ENCODE assay signal across 26 cellular contexts in the genomic region with DNA sequence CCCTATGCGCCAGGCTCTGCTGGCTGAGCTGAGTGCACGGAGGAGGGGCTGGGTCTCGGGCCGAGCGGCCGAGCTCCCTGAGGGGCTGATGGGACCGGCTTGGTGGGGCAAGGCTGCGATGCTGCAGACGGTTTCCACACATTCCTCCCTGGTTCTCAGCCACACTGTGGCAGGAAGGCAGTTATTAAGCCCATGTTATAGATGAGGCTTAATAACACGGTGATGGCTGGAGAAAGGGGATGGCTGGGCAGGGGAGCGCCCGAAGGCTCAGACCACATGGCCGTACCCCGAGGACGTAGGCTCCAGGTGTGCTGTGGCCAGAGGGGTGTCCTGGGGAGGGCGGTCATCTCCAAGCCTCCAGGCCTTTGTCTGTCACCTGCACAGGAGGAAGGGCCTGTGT.
"Had no signal": no experiment of that assay in that cellular context is flagged by ENCODE, and none has a peak within 500 bp of the region (broad histone marks: within the 10 kb centered on the region; RNA-seq: fewer than 3 reads in every experiment).

No MANE protein-coding gene starts in this region.

- H3K4me3 ChIP-seq: heart right ventricle, hepatocyte, left lung, lower lobe of right lung, neural progenitor cell, ovary, right atrium auricular region, right lobe of liver, smooth muscle cell, stomach, testis, thyroid gland, transverse colon, upper lobe of right lung had no signal

- H3K4me1 ChIP-seq: lower lobe of right lung, testis, thyroid gland, transverse colon, upper lobe of right lung had no signal

- H2AFZ ChIP-seq: hepatocyte, neural progenitor cell had no signal

- H3K4me2 ChIP-seq: hepatocyte, neural progenitor cell, smooth muscle cell had no signal

- H3K27me3 ChIP-seq: hepatocyte, neural progenitor cell, ovary, right atrium auricular region, right lobe of liver, testis, thyroid gland, transverse colon, upper lobe of right lung had no signal

- H3K27ac ChIP-seq: heart right ventricle, hepatocyte, left lung, lower lobe of right lung, neural progenitor cell, ovary, right atrium auricular region, right lobe of liver, stomach, testis, thyroid gland, transverse colon, upper lobe of right lung had no signal

- H3K79me2 ChIP-seq: hepatocyte had no signal

- H3K36me3 ChIP-seq: left lung, lower lobe of right lung, neural progenitor cell, ovary, right atrium auricular region, right lobe of liver, transverse colon, upper lobe of right lung had no signal

- DNase-seq: left colon; lower lobe of right lung; mammary epithelial cell; mesenchymal stem cell; naive thymus-derived CD8-positive, alpha-beta T cell; ovary; right lobe of liver; stimulated activated CD4-positive, alpha-beta T cell treated with anti-CD3 and anti-CD28 coated beads, Interleukin-1b, Interleukin-23, amount 100 ng/mL, for 48 hours; stimulated activated CD4-positive, alpha-beta T cell treated with anti-CD3 and anti-CD28 coated beads, Interleukin-2, amount 100 ng/mL, for 48 hours; stimulated activated CD4-positive, alpha-beta T cell treated with anti-CD3 and anti-CD28 coated beads, Interleukin-4, amount 100 ng/mL, for 4 hours; stimulated activated CD8-positive, alpha-beta memory T cell treated with anti-CD3 and anti-CD28 coated beads, Interleukin-4, amount 100 ng/mL, for 48 hours; stimulated activated naive B cell treated with anti-CD40 and anti-IgM and Interleukin-4, amounts not matched to agents 10 μg/mL and 1 μg/mL and 100 μg/mL, for 72 hours; stimulated activated naive CD8-positive, alpha-beta T cell treated with anti-CD3 and anti-CD28 coated beads, Interleukin-15, Interleukin-2, amounts not matched to agents 100 U/mL and 50 U/mL, for 24 hours; stomach; testis; thyroid gland; transverse colon; upper lobe of right lung had no signal

- H3K9me3 ChIP-seq: heart right ventricle, left lung, lower lobe of right lung, ovary, right atrium auricular region, right lobe of liver, stomach, testis, thyroid gland, transverse colon, upper lobe of right lung had no signal

- FAIRE-seq: keratinocyte, urothelium cell line had no signal

- ATAC-seq: heart right ventricle; left colon; left lung; lower lobe of right lung; naive thymus-derived CD8-positive, alpha-beta T cell; right lobe of liver; stimulated activated naive B cell treated with anti-CD40 and anti-IgM and Interleukin-4, amounts not matched to agents 10 μg/mL and 1 μg/mL and 100 μg/mL, for 72 hours; stimulated activated naive CD8-positive, alpha-beta T cell treated with anti-CD3 and anti-CD28 coated beads, Interleukin-15, Interleukin-2, amounts not matched to agents 100 U/mL and 50 U/mL, for 24 hours; upper lobe of right lung had no signal

- H3K9ac ChIP-seq: neural progenitor cell had no signal
